ENCODE assay signal across 30 cellular contexts in genomic region chr7:151549644-151550043, GRCh38.
"Had no signal": no experiment of that assay in that cellular context is flagged by ENCODE, and none has a peak within 500 bp of the region (broad histone marks: within the 10 kb centered on the region; RNA-seq: fewer than 3 reads in every experiment).

No MANE protein-coding gene starts in this region.

- H3K4me1 ChIP-seq: left lung, testis, vagina had no signal

- H3K27ac ChIP-seq: left lung, lower lobe of right lung, parathyroid adenoma, right atrium auricular region, skin epidermis, stomach, testis, thyroid gland, transverse colon, upper lobe of left lung, vagina had no signal

- H3K27me3 ChIP-seq: left lung, right atrium auricular region, stomach, testis, thyroid gland, upper lobe of left lung, vagina had no signal

- H3K9ac ChIP-seq: parathyroid adenoma had no signal

- H3K4me1 Mint-ChIP-seq: immature natural killer cell; neural crest cell; stimulated activated naive B cell treated with anti-CD40 and anti-IgM and Interleukin-4, amounts not matched to agents 10 μg/mL and 1 μg/mL and 100 μg/mL, for 72 hours had no signal

- FAIRE-seq: islet of Langerhans, kidney had no signal

- H3K4me3 Mint-ChIP-seq: immature natural killer cell; mesothelial cell of epicardium; naive thymus-derived CD8-positive, alpha-beta T cell; nephron; neural crest cell; stimulated activated naive B cell treated with anti-CD40 and anti-IgM and Interleukin-4, amounts not matched to agents 10 μg/mL and 1 μg/mL and 100 μg/mL, for 72 hours had no signal

- DNase-seq: hypothalamus; immature natural killer cell; kidney; left colon; left lung; lower lobe of right lung; mammary epithelial cell; mesendoderm; mucosa of descending colon; naive thymus-derived CD8-positive, alpha-beta T cell; stimulated activated CD4-positive, alpha-beta T cell treated with anti-CD3 and anti-CD28 coated beads, Interleukin-12 subunit alpha, Interleukin-12 subunit beta, amount 100 ng/mL, for 4 hours; stimulated activated CD4-positive, alpha-beta T cell treated with anti-CD3 and anti-CD28 coated beads, Interleukin-15, amount 100 ng/mL, for 24 hours; stimulated activated CD4-positive, alpha-beta T cell treated with anti-CD3 and anti-CD28 coated beads, Interleukin-2, amount 100 ng/mL, for 24 hours; stimulated activated CD4-positive, alpha-beta T cell treated with anti-CD3 and anti-CD28 coated beads, Interleukin-4, amount 100 ng/mL, for 1 hour; stimulated activated naive B cell treated with anti-CD40 and anti-IgM and Interleukin-4, amounts not matched to agents 10 μg/mL and 1 μg/mL and 100 μg/mL, for 72 hours; stimulated activated naive CD8-positive, alpha-beta T cell treated with anti-CD3 and anti-CD28 coated beads, Interleukin-15, Interleukin-2, amounts not matched to agents 100 U/mL and 50 U/mL, for 24 hours; stomach; testis; thyroid gland; transverse colon; upper lobe of left lung had no signal

- H3K9me3 ChIP-seq: left lung, lower lobe of right lung, mucosa of descending colon, right atrium auricular region, stomach, testis, thyroid gland, transverse colon, upper lobe of left lung, vagina had no signal

- H3K36me3 Mint-ChIP-seq: immature natural killer cell; mesothelial cell of epicardium; naive thymus-derived CD8-positive, alpha-beta T cell; stimulated activated naive B cell treated with anti-CD40 and anti-IgM and Interleukin-4, amounts not matched to agents 10 μg/mL and 1 μg/mL and 100 μg/mL, for 72 hours had no signal

- H3K36me3 ChIP-seq: left lung, lower lobe of right lung, right atrium auricular region, thyroid gland, transverse colon, upper lobe of left lung, vagina had no signal

- H3K4me3 ChIP-seq: left lung, lower lobe of right lung, mucosa of descending colon, right atrium auricular region, skin epidermis, stomach, testis, thyroid gland, transverse colon, upper lobe of left lung, vagina had no signal

- ATAC-seq: left colon; left lung; lower lobe of right lung; mucosa of descending colon; naive thymus-derived CD8-positive, alpha-beta T cell; sciatic nerve; stimulated activated naive B cell treated with anti-CD40 and anti-IgM and Interleukin-4, amounts not matched to agents 10 μg/mL and 1 μg/mL and 100 μg/mL, for 72 hours; stimulated activated naive CD8-positive, alpha-beta T cell treated with anti-CD3 and anti-CD28 coated beads, Interleukin-15, Interleukin-2, amounts not matched to agents 100 U/mL and 50 U/mL, for 24 hours had no signal

- H3K27ac Mint-ChIP-seq: immature natural killer cell; mesothelial cell of epicardium; stimulated activated naive B cell treated with anti-CD40 and anti-IgM and Interleukin-4, amounts not matched to agents 10 μg/mL and 1 μg/mL and 100 μg/mL, for 72 hours had no signal

- H3K9me3 Mint-ChIP-seq: mesothelial cell of epicardium; naive thymus-derived CD8-positive, alpha-beta T cell; nephron; neural crest cell; stimulated activated naive B cell treated with anti-CD40 and anti-IgM and Interleukin-4, amounts not matched to agents 10 μg/mL and 1 μg/mL and 100 μg/mL, for 72 hours had no signal
